ENCODE assay signal across 9 cellular contexts in the genomic region with DNA sequence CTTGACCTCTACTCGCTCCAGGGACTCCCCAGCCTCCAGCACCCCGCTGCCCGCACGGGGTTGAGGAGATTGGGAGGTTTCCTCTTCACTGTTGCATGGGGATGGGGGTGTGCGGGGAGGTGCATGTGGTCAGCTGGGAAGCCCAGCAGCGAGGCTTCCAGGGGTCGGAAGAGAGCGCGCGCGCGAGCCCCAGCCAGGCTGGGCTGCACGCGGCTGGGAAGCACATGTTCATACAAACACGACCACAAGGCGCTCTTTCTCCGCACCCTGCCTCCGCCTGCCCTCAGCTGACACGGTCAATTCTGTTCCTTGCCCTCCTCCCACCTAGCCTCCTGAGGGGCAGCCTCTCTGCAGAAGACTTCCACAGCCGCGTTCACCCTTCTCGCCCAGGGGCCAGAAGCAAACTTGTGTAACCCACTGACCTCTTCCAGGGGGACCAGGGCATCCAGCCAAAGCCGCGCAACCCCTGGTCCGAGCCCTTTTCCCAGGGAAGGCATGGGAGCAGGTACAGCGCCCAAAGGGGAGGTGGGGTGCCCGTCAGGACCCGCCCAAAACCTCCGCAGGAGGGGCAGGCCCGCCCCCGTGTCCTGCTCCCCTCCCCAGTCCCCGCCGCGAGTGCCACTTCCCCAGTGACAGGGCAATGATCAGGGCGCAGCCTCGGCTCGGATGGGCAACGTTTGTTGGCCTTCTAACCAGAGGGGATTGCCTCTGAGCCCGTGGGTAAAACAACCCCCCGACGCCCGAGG. TPM values are rescaled to one million over a fixed set of nuclear protein-coding genes. Genes with fewer than 3 reads are reported as not detected.
DNase-seq lines count a peak whose midpoint lies in the region; ATAC-seq and TF ChIP-seq lines count a peak whose summit lies in the region.
"Had no signal": no experiment of that assay in that cellular context is flagged by ENCODE, and none has a peak within 500 bp of the region (broad histone marks: within the 10 kb centered on the region; RNA-seq: fewer than 3 reads in every experiment).

No MANE protein-coding gene starts in this region.

- ATAC-seq in GM18858 (IDR thresholded peaks at IDR 0.05; ENCODE audit: unreplicated experiment), result no peak

- peak; percentile 1 for DNase-seq in activated CD4-positive, alpha-beta T cell treated with anti-CD3 and anti-CD28 coated beads for 48 hours
- no peak for DNase-seq in activated CD4-positive, alpha-beta T cell treated with anti-CD3 and anti-CD28 coated beads, Interleukin-2, amount 50 U/mL, for 1 hour
- DNase-seq in epithelial cell of proximal tubule (ENCODE audit: low read depth) (no peak), mesenteric fat pad (ENCODE audit: low spot score) (peak; percentile 89), ureter (ENCODE audit: low spot score) (peak; percentile 42), C1 segment of cervical spinal cord (lab: John Stamatoyannopoulos, UW) (no peak), pons (ENCODE audit: low spot score) (no peak)
- DNase-seq: amniotic stem cell had no signal

- TF ChIP-seq CTCF in epithelial cell of proximal tubule (conservative IDR thresholded peaks at IDR 0.05; ENCODE audit: low read depth, low read length), result no peak

- H3K4me3 ChIP-seq in epithelial cell of proximal tubule (ENCODE audit: low read depth, low read length), result peak overlapping the region; percentile 44

RNA-seq across cellular contexts. Expression of a gene that starts 1.3 kb away (rescaled TPM):
- total RNA-seq in epithelial cell of proximal tubule (0.06 and 0.07 TPM in 2 replicates), mesenteric fat pad (0.32 TPM), ureter (5.8 TPM)

Comparison
In these comparisons a context has a peak if more than half of its experiments do, and no peak if none do; other contexts are left out.
1. DNase-seq: peak in activated CD4-positive, alpha-beta T cell treated with anti-CD3 and anti-CD28 coated beads for 48 hours (single experiment), mesenteric fat pad (single experiment) and ureter (single experiment); none in activated CD4-positive, alpha-beta T cell treated with anti-CD3 and anti-CD28 coated beads, Interleukin-2, amount 50 U/mL, for 1 hour (single experiment), epithelial cell of proximal tubule (single experiment), C1 segment of cervical spinal cord (0 of 14) and pons (single experiment).